ENCODE assay signal across 1 cellular context in the genomic region with DNA sequence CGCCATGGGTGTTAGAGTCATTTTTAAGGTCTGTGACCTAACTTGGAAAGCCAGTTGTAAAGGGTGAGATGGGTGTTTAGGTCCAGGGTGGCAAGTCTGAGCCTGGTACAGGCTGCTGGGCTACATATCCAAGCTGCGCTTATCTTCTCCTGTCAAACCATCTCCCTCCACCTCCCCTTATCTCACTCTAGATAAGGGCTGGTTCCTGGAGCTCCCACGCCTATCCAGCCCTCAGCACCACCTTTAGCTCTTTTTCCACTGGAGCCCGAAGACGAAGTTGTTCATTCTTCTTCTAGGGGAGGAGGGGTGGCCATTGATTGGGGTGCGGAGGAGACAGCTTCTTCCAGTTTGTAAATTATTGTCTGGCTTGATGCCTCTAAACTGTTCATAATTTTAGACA.
TF ChIP-seq lines count a peak whose summit lies in the region.

No MANE protein-coding gene starts in this region.

TF ChIP-seq in K562, 482 proteins besides CTCF, POLR2A, EP300 and RAD21 (continued from another document and continues in another):
- TF ChIP-seq, protein P1, sequence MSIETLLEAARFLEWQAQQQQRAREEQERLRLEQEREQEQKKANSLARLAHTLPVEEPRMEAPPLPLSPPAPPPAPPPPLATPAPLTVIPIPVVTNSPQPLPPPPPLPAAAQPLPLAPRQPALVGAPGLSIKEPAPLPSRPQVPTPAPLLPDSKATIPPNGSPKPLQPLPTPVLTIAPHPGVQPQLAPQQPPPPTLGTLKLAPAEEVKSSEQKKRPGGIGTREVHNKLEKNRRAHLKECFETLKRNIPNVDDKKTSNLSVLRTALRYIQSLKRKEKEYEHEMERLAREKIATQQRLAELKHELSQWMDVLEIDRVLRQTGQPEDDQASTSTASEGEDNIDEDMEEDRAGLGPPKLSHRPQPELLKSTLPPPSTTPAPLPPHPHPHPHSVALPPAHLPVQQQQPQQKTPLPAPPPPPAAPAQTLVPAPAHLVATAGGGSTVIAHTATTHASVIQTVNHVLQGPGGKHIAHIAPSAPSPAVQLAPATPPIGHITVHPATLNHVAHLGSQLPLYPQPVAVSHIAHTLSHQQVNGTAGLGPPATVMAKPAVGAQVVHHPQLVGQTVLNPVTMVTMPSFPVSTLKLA (conservative IDR thresholded peaks at IDR 0.05) = no peak
- TF ChIP-seq GATAD2B (IDR thresholded peaks at IDR 0.05; ENCODE audit: borderline replicate concordance) (no peak), TFAP4 (CRISPR knock-in tag; IDR thresholded peaks at IDR 0.05; ENCODE audit: borderline replicate concordance) (no peak), RREB1 (CRISPR knock-in tag; IDR thresholded peaks at IDR 0.05) (0 out of 2 replicates have a peak, but pooled peaks have one; percentile 56), PRDM10 (IDR thresholded peaks at IDR 0.05; ENCODE audit: partially characterized antibody) (peak; percentile 21), TAL1 (IDR thresholded peaks at IDR 0.05) (no peak), SRSF3 (IDR thresholded peaks at IDR 0.05; ENCODE audit: insufficient read depth, low read length) (no peak), CCNT2 (IDR thresholded peaks at IDR 0.05; ENCODE audit: borderline replicate concordance, extremely low read depth, insufficient read length, low read depth, low read length) (peak; percentile 50), ILK (tag; IDR thresholded peaks at IDR 0.05; ENCODE audit: borderline replicate concordance, low read depth) (no peak), ZNF76 (CRISPR knock-in tag; IDR thresholded peaks at IDR 0.05; ENCODE audit: borderline replicate concordance) (0 out of 2 replicates have a peak, but pooled peaks have one; percentile 24), SIN3B (IDR thresholded peaks at IDR 0.05; ENCODE audit: low read depth) (no peak), ZBTB33 (CRISPR knock-in tag; IDR thresholded peaks at IDR 0.05) (no peak), RCOR1 (IDR thresholded peaks at IDR 0.05; ENCODE audit: borderline replicate concordance in 1 of 2, low read depth in 2 of 2, low read length in 2 of 2) (peak in 1 of 2 experiments; percentile 57; a peak in 1 of 4 replicates), JUN (IDR thresholded peaks at IDR 0.05; ENCODE audit: borderline replicate concordance, low read depth, low read length) (no peak), JUN (CRISPR knock-in tag; IDR thresholded peaks at IDR 0.05; ENCODE audit: borderline replicate concordance) (no peak), ETV1 (tag; conservative IDR thresholded peaks at IDR 0.05; ENCODE audit: low read depth) (0 out of 2 replicates have a peak, but pooled peaks have one; percentile 21), CBFA2T2 (conservative IDR thresholded peaks at IDR 0.05) (no peak), CBFA2T3 (IDR thresholded peaks at IDR 0.05) (0 out of 2 replicates have a peak, but pooled peaks have one; percentile 18), HSF4 (CRISPR knock-in tag; IDR thresholded peaks at IDR 0.05; ENCODE audit: borderline replicate concordance) (no peak), NR2F6 (CRISPR knock-in tag; IDR thresholded peaks at IDR 0.05) (no peak), RNF2 (IDR thresholded peaks at IDR 0.05) (peak; percentile 30; the same call in 1 of the 2 replicates), BRF2 (IDR thresholded peaks at IDR 0.05; ENCODE audit: borderline replicate concordance, insufficient read depth, insufficient read length) (no peak), HMG20A (CRISPR knock-in tag; conservative IDR thresholded peaks at IDR 0.05) (no peak), ZNF3 (CRISPR knock-in tag; IDR thresholded peaks at IDR 0.05) (no peak), SMARCE1 (IDR thresholded peaks at IDR 0.05) (peak; percentile 76), DIDO1 (tag; IDR thresholded peaks at IDR 0.05; ENCODE audit: low read depth) (no peak), CTBP1 (IDR thresholded peaks at IDR 0.05; ENCODE audit: borderline replicate concordance) (peak; percentile 83; the same call in 1 of the 2 replicates)
- TF ChIP-seq, protein P2, sequence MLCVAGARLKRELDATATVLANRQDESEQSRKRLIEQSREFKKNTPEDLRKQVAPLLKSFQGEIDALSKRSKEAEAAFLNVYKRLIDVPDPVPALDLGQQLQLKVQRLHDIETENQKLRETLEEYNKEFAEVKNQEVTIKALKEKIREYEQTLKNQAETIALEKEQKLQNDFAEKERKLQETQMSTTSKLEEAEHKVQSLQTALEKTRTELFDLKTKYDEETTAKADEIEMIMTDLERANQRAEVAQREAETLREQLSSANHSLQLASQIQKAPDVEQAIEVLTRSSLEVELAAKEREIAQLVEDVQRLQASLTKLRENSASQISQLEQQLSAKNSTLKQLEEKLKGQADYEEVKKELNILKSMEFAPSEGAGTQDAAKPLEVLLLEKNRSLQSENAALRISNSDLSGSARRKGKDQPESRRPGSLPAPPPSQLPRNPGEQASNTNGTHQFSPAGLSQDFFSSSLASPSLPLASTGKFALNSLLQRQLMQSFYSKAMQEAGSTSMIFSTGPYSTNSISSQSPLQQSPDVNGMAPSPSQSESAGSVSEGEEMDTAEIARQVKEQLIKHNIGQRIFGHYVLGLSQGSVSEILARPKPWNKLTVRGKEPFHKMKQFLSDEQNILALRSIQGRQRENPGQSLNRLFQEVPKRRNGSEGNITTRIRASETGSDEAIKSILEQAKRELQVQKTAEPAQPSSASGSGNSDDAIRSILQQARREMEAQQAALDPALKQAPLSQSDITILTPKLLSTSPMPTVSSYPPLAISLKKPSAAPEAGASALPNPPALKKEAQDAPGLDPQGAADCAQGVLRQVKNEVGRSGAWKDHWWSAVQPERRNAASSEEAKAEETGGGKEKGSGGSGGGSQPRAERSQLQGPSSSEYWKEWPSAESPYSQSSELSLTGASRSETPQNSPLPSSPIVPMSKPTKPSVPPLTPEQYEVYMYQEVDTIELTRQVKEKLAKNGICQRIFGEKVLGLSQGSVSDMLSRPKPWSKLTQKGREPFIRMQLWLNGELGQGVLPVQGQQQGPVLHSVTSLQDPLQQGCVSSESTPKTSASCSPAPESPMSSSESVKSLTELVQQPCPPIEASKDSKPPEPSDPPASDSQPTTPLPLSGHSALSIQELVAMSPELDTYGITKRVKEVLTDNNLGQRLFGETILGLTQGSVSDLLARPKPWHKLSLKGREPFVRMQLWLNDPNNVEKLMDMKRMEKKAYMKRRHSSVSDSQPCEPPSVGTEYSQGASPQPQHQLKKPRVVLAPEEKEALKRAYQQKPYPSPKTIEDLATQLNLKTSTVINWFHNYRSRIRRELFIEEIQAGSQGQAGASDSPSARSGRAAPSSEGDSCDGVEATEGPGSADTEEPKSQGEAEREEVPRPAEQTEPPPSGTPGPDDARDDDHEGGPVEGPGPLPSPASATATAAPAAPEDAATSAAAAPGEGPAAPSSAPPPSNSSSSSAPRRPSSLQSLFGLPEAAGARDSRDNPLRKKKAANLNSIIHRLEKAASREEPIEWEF (CRISPR knock-in tag; IDR thresholded peaks at IDR 0.05) = no peak
- TF ChIP-seq, protein P3, sequence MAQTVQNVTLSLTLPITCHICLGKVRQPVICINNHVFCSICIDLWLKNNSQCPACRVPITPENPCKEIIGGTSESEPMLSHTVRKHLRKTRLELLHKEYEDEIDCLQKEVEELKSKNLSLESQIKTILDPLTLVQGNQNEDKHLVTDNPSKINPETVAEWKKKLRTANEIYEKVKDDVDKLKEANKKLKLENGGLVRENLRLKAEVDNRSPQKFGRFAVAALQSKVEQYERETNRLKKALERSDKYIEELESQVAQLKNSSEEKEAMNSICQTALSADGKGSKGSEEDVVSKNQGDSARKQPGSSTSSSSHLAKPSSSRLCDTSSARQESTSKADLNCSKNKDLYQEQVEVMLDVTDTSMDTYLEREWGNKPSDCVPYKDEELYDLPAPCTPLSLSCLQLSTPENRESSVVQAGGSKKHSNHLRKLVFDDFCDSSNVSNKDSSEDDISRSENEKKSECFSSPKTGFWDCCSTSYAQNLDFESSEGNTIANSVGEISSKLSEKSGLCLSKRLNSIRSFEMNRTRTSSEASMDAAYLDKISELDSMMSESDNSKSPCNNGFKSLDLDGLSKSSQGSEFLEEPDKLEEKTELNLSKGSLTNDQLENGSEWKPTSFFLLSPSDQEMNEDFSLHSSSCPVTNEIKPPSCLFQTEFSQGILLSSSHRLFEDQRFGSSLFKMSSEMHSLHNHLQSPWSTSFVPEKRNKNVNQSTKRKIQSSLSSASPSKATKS (CRISPR knock-in tag; IDR thresholded peaks at IDR 0.05) = no peak
